In genomic region chr22:42799462-42800405, GRCh38 we compare ENCODE assay signal across 1 cellular context.
A peak's percentile ranks its signal among the peaks of the same experiment; 100 is the strongest.
TF ChIP-seq lines count a peak whose summit lies in the region.

No MANE protein-coding gene starts in this region.

TF ChIP-seq in H1, 55 proteins besides CTCF, POLR2A, EP300 and RAD21:
- TF ChIP-seq POU5F1 (IDR thresholded peaks at IDR 0.05; ENCODE audit: low read depth, low read length): no peak
- TF ChIP-seq MAFK (IDR thresholded peaks at IDR 0.05; ENCODE audit: low read depth, low read length): no peak
- TF ChIP-seq, protein P1, sequence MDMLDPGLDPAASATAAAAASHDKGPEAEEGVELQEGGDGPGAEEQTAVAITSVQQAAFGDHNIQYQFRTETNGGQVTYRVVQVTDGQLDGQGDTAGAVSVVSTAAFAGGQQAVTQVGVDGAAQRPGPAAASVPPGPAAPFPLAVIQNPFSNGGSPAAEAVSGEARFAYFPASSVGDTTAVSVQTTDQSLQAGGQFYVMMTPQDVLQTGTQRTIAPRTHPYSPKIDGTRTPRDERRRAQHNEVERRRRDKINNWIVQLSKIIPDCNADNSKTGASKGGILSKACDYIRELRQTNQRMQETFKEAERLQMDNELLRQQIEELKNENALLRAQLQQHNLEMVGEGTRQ (IDR thresholded peaks at IDR 0.05; ENCODE audit: low read length): peak; percentile 86
- no peak for TF ChIP-seq SIX5 (IDR thresholded peaks at IDR 0.05; ENCODE audit: low read depth, low read length)
- no peak for TF ChIP-seq SIRT6 (IDR thresholded peaks at IDR 0.05; ENCODE audit: low read length)
- TF ChIP-seq KDM4A (IDR thresholded peaks at IDR 0.05; ENCODE audit: low read depth, low read length, severe bottlenecking): no peak
- TF ChIP-seq, protein P2, sequence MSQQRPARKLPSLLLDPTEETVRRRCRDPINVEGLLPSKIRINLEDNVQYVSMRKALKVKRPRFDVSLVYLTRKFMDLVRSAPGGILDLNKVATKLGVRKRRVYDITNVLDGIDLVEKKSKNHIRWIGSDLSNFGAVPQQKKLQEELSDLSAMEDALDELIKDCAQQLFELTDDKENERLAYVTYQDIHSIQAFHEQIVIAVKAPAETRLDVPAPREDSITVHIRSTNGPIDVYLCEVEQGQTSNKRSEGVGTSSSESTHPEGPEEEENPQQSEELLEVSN (IDR thresholded peaks at IDR 0.05): no peak
- no peak for TF ChIP-seq JUN (IDR thresholded peaks at IDR 0.05; ENCODE audit: low read depth, low read length)
- TF ChIP-seq SP4 (IDR thresholded peaks at IDR 0.05; ENCODE audit: low read length): no peak
- TF ChIP-seq NANOG (IDR thresholded peaks at IDR 0.05; ENCODE audit: insufficient read depth, low read depth, low read length, poor library complexity, severe bottlenecking): no peak
- no peak for TF ChIP-seq SRF (IDR thresholded peaks at IDR 0.05; ENCODE audit: low read depth, low read length)
- TF ChIP-seq CHD2 (IDR thresholded peaks at IDR 0.05; ENCODE audit: low read length): 0 out of 2 replicates have a peak, but pooled peaks have one; percentile 40
- no peak for TF ChIP-seq ZNF274 (IDR thresholded peaks at IDR 0.05; ENCODE audit: borderline replicate concordance, extremely low read depth, low read length)
- TF ChIP-seq, protein P3, sequence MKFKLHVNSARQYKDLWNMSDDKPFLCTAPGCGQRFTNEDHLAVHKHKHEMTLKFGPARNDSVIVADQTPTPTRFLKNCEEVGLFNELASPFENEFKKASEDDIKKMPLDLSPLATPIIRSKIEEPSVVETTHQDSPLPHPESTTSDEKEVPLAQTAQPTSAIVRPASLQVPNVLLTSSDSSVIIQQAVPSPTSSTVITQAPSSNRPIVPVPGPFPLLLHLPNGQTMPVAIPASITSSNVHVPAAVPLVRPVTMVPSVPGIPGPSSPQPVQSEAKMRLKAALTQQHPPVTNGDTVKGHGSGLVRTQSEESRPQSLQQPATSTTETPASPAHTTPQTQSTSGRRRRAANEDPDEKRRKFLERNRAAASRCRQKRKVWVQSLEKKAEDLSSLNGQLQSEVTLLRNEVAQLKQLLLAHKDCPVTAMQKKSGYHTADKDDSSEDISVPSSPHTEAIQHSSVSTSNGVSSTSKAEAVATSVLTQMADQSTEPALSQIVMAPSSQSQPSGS (IDR thresholded peaks at IDR 0.05; ENCODE audit: low read length): no peak
- no peak for TF ChIP-seq HDAC2 (IDR thresholded peaks at IDR 0.05; ENCODE audit: borderline replicate concordance in 1 of 2, low read depth in 2 of 2, low read length in 2 of 2)
- TF ChIP-seq EZH2 (IDR thresholded peaks at IDR 0.05; ENCODE audit: low read depth, low read length, severe bottlenecking): no peak
- TF ChIP-seq CHD7 (IDR thresholded peaks at IDR 0.05; ENCODE audit: insufficient replicate concordance, low read length): no peak
- no peak for TF ChIP-seq POLR2AphosphoS5 (IDR thresholded peaks at IDR 0.05; ENCODE audit: low read depth, low read length)
